In the genomic region with DNA sequence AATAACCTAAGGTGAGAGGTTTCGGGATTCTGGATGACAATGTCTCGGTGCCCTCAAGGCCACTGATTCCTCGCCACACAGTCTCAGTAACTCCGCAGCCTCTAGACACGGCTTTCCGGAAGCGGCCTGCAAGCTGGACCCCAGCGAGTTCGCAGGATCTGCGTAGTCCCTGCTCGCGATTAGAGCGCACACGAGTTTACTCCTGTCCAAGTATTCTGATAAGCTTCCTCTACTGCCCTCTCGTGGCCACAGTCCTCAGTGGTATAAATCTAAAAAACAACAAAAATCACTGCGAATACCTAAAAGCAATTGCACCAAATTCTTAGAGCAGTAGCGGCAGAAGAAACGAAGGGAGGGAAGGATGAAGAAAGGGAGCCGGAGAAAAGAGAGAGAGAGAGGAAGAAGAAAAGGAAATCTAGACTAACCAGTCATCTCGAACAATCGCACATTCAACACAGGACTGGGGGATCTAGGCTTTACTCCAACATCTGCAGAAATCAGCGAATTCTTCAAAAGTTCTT, we compare ENCODE assay signal across 8 cellular contexts. TPM values are rescaled to one million over a fixed set of nuclear protein-coding genes. Genes with fewer than 3 reads are reported as not detected.
A peak's percentile ranks its signal among the peaks of the same experiment; 100 is the strongest.
DNase-seq lines count a peak whose midpoint lies in the region; ATAC-seq lines count a peak whose summit lies in the region.

No MANE protein-coding gene starts in this region.

- peaks cover 3% of the 10 kb centered on the region for H3K4me1 ChIP-seq in effector memory CD4-positive, alpha-beta T cell (ENCODE audit: control insufficient read depth, insufficient read depth, low read length, poor library complexity, severe bottlenecking)

- peak overlapping the region; percentile 75 for H3K4me3 Mint-ChIP-seq in activated CD8-positive, alpha-beta T cell treated with anti-CD3 and anti-CD28 coated beads, Interleukin-2, amount 10 ng/mL, durations not matched to agents 7 days and 5 days

- H3K27me3 ChIP-seq in effector memory CD4-positive, alpha-beta T cell (replicated peaks; ENCODE audit: control insufficient read depth, insufficient read depth, low read length, poor library complexity, severe bottlenecking) = no peaks in the 10 kb centered on the region

- DNase-seq in AML-193 (lab: John Stamatoyannopoulos, UW) = peak; percentile 55 to 58
- DNase-seq in NCI-H774 (lab: John Stamatoyannopoulos, UW) = peak; percentile 86
- DNase-seq in activated CD8-positive, alpha-beta T cell treated with anti-CD3 and anti-CD28 coated beads, Interleukin-2, amount 10 ng/mL, durations not matched to agents 7 days and 5 days = peak; percentile 89
- DNase-seq in effector memory CD4-positive, alpha-beta T cell = peak; percentile 16 to 62 (median 38)
- DNase-seq in medulla oblongata (ENCODE audit: extremely low spot score) = peak; percentile 94
- DNase-seq in stimulated activated CD4-positive, alpha-beta T cell treated with anti-CD3 and anti-CD28 coated beads, TNF-alpha, amount 100 ng/mL, for 48 hours (ENCODE audit: low read depth in 3 of 3) = peak; percentile 37 to 77 (median 67)

- no peaks in the 10 kb centered on the region for H3K9me3 ChIP-seq in effector memory CD4-positive, alpha-beta T cell (ENCODE audit: control insufficient read depth, low read length)

- H3K9me3 Mint-ChIP-seq in activated CD8-positive, alpha-beta T cell treated with anti-CD3 and anti-CD28 coated beads, Interleukin-2, amount 10 ng/mL, durations not matched to agents 7 days and 5 days (ENCODE audit: insufficient read depth) = no peaks in the 10 kb centered on the region

- H3K27ac Mint-ChIP-seq in activated CD8-positive, alpha-beta T cell treated with anti-CD3 and anti-CD28 coated beads, Interleukin-2, amount 10 ng/mL, durations not matched to agents 7 days and 5 days = no peak overlapping the region

- POLR2A ChIA-PET in activated CD8-positive, alpha-beta T cell treated with anti-CD3 and anti-CD28 coated beads, Interleukin-2, amount 10 ng/mL, durations not matched to agents 7 days and 5 days (lab: Charles Lee) = interaction anchor here (0.8 to 1.7 kb wide), 4 partner anchors 9 to 206 kb away, joined by 3 to 5 read pairs (median 3); no protein-coding TSS in a partner anchor

- ATAC-seq in GM19043 (IDR thresholded peaks at IDR 0.05; ENCODE audit: low read depth, unreplicated experiment) = peak; percentile 65
- peak; percentile 61 for ATAC-seq in HG03565 (IDR thresholded peaks at IDR 0.05; ENCODE audit: unreplicated experiment)
- peak; percentile 70 for ATAC-seq in activated CD8-positive, alpha-beta T cell treated with anti-CD3 and anti-CD28 coated beads, Interleukin-2, amount 10 ng/mL, durations not matched to agents 7 days and 5 days

- no peaks in the 10 kb centered on the region for H3K36me3 ChIP-seq in effector memory CD4-positive, alpha-beta T cell (ENCODE audit: control insufficient read depth, insufficient read depth, low read length)

- H3K36me3 Mint-ChIP-seq in activated CD8-positive, alpha-beta T cell treated with anti-CD3 and anti-CD28 coated beads, Interleukin-2, amount 10 ng/mL, durations not matched to agents 7 days and 5 days (ENCODE audit: low read depth) = no peaks in the 10 kb centered on the region

- peaks cover 49% of the 10 kb centered on the region for H3K27me3 Mint-ChIP-seq in activated CD8-positive, alpha-beta T cell treated with anti-CD3 and anti-CD28 coated beads, Interleukin-2, amount 10 ng/mL, durations not matched to agents 7 days and 5 days (ENCODE audit: low read depth)

- peaks cover 15% of the 10 kb centered on the region for H3K4me1 Mint-ChIP-seq in activated CD8-positive, alpha-beta T cell treated with anti-CD3 and anti-CD28 coated beads, Interleukin-2, amount 10 ng/mL, durations not matched to agents 7 days and 5 days (ENCODE audit: low read depth)

- peak overlapping the region; percentile 72 for H3K4me3 ChIP-seq in effector memory CD4-positive, alpha-beta T cell (ENCODE audit: insufficient read depth, low read depth, low read length, poor library complexity, severe bottlenecking)

- H3K27ac ChIP-seq in effector memory CD4-positive, alpha-beta T cell (ENCODE audit: insufficient read depth, low read length, poor library complexity, severe bottlenecking) = peak overlapping the region; percentile 42

- CTCF ChIA-PET in activated CD8-positive, alpha-beta T cell treated with anti-CD3 and anti-CD28 coated beads, Interleukin-2, amount 10 ng/mL, durations not matched to agents 7 days and 5 days (lab: Charles Lee) = interaction anchor here (0.6 to 6.9 kb wide), 47 partner anchors 8 to 1004 kb away, joined by 3 to 87 read pairs (median 4); no protein-coding TSS in a partner anchor

RNA-seq across cellular contexts. Expression of a gene that starts 1.1 kb away (rescaled TPM):
- 1 to 10 TPM in 1 of 2 experiments, under 1 TPM in 1; 0.84 to 1.6 TPM for total RNA-seq in activated CD8-positive, alpha-beta T cell treated with anti-CD3 and anti-CD28 coated beads, Interleukin-2, amount 10 ng/mL, durations not matched to agents 7 days and 5 days

Comparison
In these comparisons a context has a peak if more than half of its experiments do, and no peak if none do; other contexts are left out.
1. Peak in every context shown above with its lines: DNase-seq, ATAC-seq, H3K4me3 ChIP-seq and H3K27ac ChIP-seq.
2. DNase-seq: peak in every context shown above with its lines; median percentile 94 in medulla oblongata; 89 in activated CD8-positive, alpha-beta T cell treated with anti-CD3 and anti-CD28 coated beads, Interleukin-2, amount 10 ng/mL, durations not matched to agents 7 days and 5 days; 86 in NCI-H774; 67 in stimulated activated CD4-positive, alpha-beta T cell treated with anti-CD3 and anti-CD28 coated beads, TNF-alpha, amount 100 ng/mL, for 48 hours; 56 in AML-193; 38 in effector memory CD4-positive, alpha-beta T cell.